ENCODE assay signal across 33 cellular contexts in genomic region chrX:41591906-41592305, GRCh38.
"Had no signal": no experiment of that assay in that cellular context is flagged by ENCODE, and none has a peak within 500 bp of the region (broad histone marks: within the 10 kb centered on the region; RNA-seq: fewer than 3 reads in every experiment).

No MANE protein-coding gene starts in this region.

- H3K4me1 ChIP-seq: ascending aorta had no signal

- ATAC-seq: activated CD8-positive, alpha-beta T cell treated with anti-CD3 and anti-CD28 coated beads for 36 hours; activated naive CD4-positive, alpha-beta T cell treated with anti-CD3 and anti-CD28 coated beads, Interleukin-2, amount 50 U/mL, for 72 hours; activated T-cell treated with anti-CD3 and anti-CD28 coated beads, Interleukin-2, amount 50 U/mL, for 4 hours; activated T-cell treated with anti-CD3 and anti-CD28 coated beads, Interleukin-2, amount 50 U/mL, for 72 hours; activated T-helper 17 cell treated with anti-CD3 and anti-CD28 coated beads, Interleukin-2, amount 50 U/mL, for 72 hours had no signal

- H3K27ac ChIP-seq: ascending aorta, cardiac muscle cell, VCaP had no signal

- H3K4me3 ChIP-seq: ascending aorta, cardiac muscle cell had no signal

- FAIRE-seq: bronchial epithelial cell, TTC549 had no signal

- H3K36me3 ChIP-seq: ascending aorta had no signal

- DNase-seq: activated B cell treated with CpG ODN at 0.5 μM for 24 hours; activated CD4-positive, alpha-beta memory T cell treated with anti-CD3 and anti-CD28 coated beads for 36 hours; activated CD4-positive, alpha-beta T cell treated with anti-CD3 and anti-CD28 coated beads for 4 hours; activated CD4-positive, alpha-beta T cell treated with anti-CD3 and anti-CD28 coated beads, Interleukin-2, amount 10 ng/mL, durations not matched to agents 24 days and 14 days; activated CD4-positive, alpha-beta T cell treated with anti-CD3 and anti-CD28 coated beads, Interleukin-2, amount 50 U/mL, for 1 hour; activated CD4-positive, alpha-beta T cell treated with anti-CD3 and anti-CD28 coated beads, Interleukin-2, amount 50 U/mL, for 4 hours; activated CD4-positive, CD25-positive, alpha-beta regulatory T cell treated with anti-CD3 and anti-CD28 coated beads, Interleukin-2, amount 50 U/mL, for 72 hours; activated CD8-positive, alpha-beta memory T cell treated with anti-CD3 and anti-CD28 coated beads, Interleukin-2, amount 50 U/mL, for 4 hours; activated CD8-positive, alpha-beta T cell treated with anti-CD3 and anti-CD28 coated beads for 36 hours; activated effector memory CD4-positive, alpha-beta T cell treated with anti-CD3 and anti-CD28 coated beads, Interleukin-2, amount 50 U/mL, for 16 hours; activated gamma-delta T cell treated with Interleukin-2 at 50 U/mL for 16 hours; activated naive CD4-positive, alpha-beta T cell; activated naive CD4-positive, alpha-beta T cell treated with anti-CD3 and anti-CD28 coated beads for 36 hours; activated naive CD4-positive, alpha-beta T cell treated with anti-CD3 and anti-CD28 coated beads, Interleukin-2, amount 50 U/mL, for 16 hours; activated naive CD8-positive, alpha-beta T cell treated with anti-CD3 and anti-CD28 coated beads for 36 hours; activated T-cell treated with anti-CD3 and anti-CD28 coated beads for 4 hours; activated T-cell treated with anti-CD3 and anti-CD28 coated beads, Interleukin-2, amount 50 U/mL, for 1 hour; activated T-cell treated with anti-CD3 and anti-CD28 coated beads, Interleukin-2, amount 50 U/mL, for 4 hours; activated T-cell treated with anti-CD3 and anti-CD28 coated beads, Interleukin-2, amount 50 U/mL, for 72 hours; amygdala; anterior cingulate cortex; caudate nucleus; cerebellar nuclear complex; T-helper 1 cell; T-helper 2 cell; T-helper 9 cell had no signal

- H3K9me3 ChIP-seq: ascending aorta had no signal

- H3K27me3 ChIP-seq: ascending aorta, cardiac muscle cell had no signal
